ENCODE assay signal across 8 cellular contexts in the genomic region with DNA sequence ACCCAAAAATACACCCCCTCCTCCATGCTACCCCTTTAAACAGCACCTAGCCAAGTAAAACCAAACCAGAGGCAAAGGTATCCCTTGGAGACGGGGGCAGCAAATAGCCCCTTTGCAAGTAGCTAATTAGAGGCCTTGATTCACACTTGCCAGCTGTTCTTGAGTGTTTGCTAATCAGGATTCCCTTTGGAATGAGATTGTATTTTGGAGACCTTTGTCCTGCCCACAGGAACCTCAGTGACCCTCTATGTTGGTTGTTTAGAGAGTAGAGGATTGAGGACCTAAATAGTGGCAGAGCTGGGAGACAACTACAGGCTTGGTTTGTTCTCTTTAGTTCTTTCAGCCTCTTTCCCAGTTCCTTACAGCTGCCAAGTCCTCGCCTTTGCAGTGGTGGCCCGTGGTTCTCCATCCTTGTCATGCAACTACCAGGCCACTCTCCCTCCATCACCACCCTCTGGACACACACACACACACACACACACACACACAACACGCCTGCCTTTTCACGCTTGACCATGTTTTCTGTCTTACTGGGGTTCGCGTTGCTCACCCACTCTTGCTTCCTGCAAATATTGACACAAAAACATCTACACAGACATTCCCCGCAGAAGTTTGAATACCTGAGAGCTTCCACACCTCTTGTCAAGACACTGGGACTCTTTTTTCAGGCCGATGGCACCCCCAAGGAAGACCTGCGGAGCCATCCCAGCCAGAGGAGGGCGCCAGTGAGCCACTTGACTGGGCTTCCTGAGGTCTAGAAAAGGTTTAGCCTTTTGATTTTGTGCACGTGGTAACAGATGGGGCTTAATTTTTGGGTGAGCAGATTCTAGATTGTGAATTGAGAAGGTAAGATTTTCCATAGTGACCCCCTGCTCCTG.
DNase-seq lines count a peak whose midpoint lies in the region; ATAC-seq, FAIRE-seq and TF ChIP-seq lines count a peak whose summit lies in the region.

No MANE protein-coding gene starts in this region.

- peak; percentile 67 for ATAC-seq in HG03280 (IDR thresholded peaks at IDR 0.05; ENCODE audit: unreplicated experiment)
- ATAC-seq in GM19452 (IDR thresholded peaks at IDR 0.05; ENCODE audit: unreplicated experiment), result no peak

- H2AFZ ChIP-seq in SK-N-SH (ENCODE audit: low read depth), result no peak overlapping the region

- H3K27ac ChIP-seq in SK-N-SH (ENCODE audit: low read depth in 2 of 2, low read length in 1 of 2) (no peak overlapping the region), iPS DF 6.9 (ENCODE audit: low read length) (no peak overlapping the region)

- no peak overlapping the region for H3K9ac ChIP-seq in SK-N-SH

- H3K27me3 ChIP-seq in SK-N-SH (ENCODE audit: insufficient read depth) (no peaks in the 10 kb centered on the region), iPS DF 6.9 (ENCODE audit: control insufficient read depth, insufficient read depth, low read length) (no peaks in the 10 kb centered on the region)

- H3K4me2 ChIP-seq in SK-N-SH, result no peak overlapping the region

- H3K9me3 ChIP-seq in SK-N-SH, result no peaks in the 10 kb centered on the region
- H3K9me3 ChIP-seq in iPS DF 6.9 (ENCODE audit: control insufficient read depth, insufficient read depth, low read length), result no peaks in the 10 kb centered on the region

- FAIRE-seq in GM18507 (lab: Jason Lieb, UNC), result peak; percentile 94

- no peaks in the 10 kb centered on the region for H3F3A ChIP-seq in SK-N-SH (replicated peaks; ENCODE audit: insufficient read depth)

- no peaks in the 10 kb centered on the region for H4K20me1 ChIP-seq in SK-N-SH (ENCODE audit: insufficient read depth)

- POLR2A ChIA-PET in SK-N-SH (lab: Yijun Ruan, JAX), result no interaction called here

- CTCF ChIA-PET in SK-N-SH (lab: Yijun Ruan, JAX), result interaction anchor here (0.7 to 2.8 kb wide), 12 partner anchors 11 to 253 kb away, joined by 3 to 15 read pairs (median 4); no protein-coding TSS in a partner anchor

- DNase-seq in GM18507 (ENCODE audit: extremely low spot score, insufficient read length, low read depth) (peak; percentile 64), SK-N-SH (peak; percentile 58), iPS DF 6.9 (ENCODE audit: low read depth, low spot score) (peak; percentile 74), cerebellar nuclear complex (lab: John Stamatoyannopoulos, UW) (no peak)
- DNase-seq in activated naive CD4-positive, alpha-beta T cell treated with anti-CD3 and anti-CD28 coated beads, Interleukin-2, amount 50 U/mL, for 16 hours, result peak; percentile 86
- DNase-seq in stimulated activated CD4-positive, alpha-beta T cell treated with anti-CD3 and anti-CD28 coated beads, Interleukin-4, amount 100 ng/mL, for 4 hours, result peak; percentile 81 to 82

- peak; percentile 31 for TF ChIP-seq RAD21 in SK-N-SH (IDR thresholded peaks at IDR 0.05; ENCODE audit: low read length)

- H3K9me2 ChIP-seq in SK-N-SH, result no peaks in the 10 kb centered on the region

- H3K4me3 ChIP-seq in SK-N-SH (ENCODE audit: low read depth in 2 of 2, low read length in 1 of 2) (no peak overlapping the region; a peak in 1 of 4 replicates), iPS DF 6.9 (ENCODE audit: low read length) (no peak overlapping the region)

- 75% methylated on average over 12 of the region's 12 CpGs for WGBS in SK-N-SH (ENCODE audit: low lambda C conversion rate)
- no CpG with 5 or more reads among the region's 12 CpGs for WGBS in iPS DF 6.9 (ENCODE audit: insufficient coverage, insufficient read length)

- TF ChIP-seq CTCF in SK-N-SH (IDR thresholded peaks at IDR 0.05), result peak; percentile 76

- no peak for TF ChIP-seq EP300 in SK-N-SH (IDR thresholded peaks at IDR 0.05; ENCODE audit: borderline replicate concordance in 1 of 2, low read depth in 1 of 2, low read length in 1 of 2)

- H3K4me1 ChIP-seq in SK-N-SH (ENCODE audit: control insufficient read depth in 1 of 2, insufficient read depth in 2 of 2, low read depth in 1 of 2, low read length in 1 of 2) (peaks cover 0 to 5% of the 10 kb centered on the region in 2 experiments; a peak in 1 of 4 replicates), iPS DF 6.9 (ENCODE audit: control insufficient read depth, insufficient read depth, low read length) (peaks cover 3% of the 10 kb centered on the region; the same call in 1 of the 2 replicates)

- no peaks in the 10 kb centered on the region for H3K79me2 ChIP-seq in SK-N-SH (ENCODE audit: insufficient read depth)

- H3K36me3 ChIP-seq in SK-N-SH (replicated peaks in 1 of 2; ENCODE audit: control insufficient read depth in 1 of 2, insufficient read depth in 2 of 2, low read length in 1 of 2) (peaks cover 0 to 12% of the 10 kb centered on the region in 2 experiments), iPS DF 6.9 (ENCODE audit: control insufficient read depth, insufficient read depth, low read length) (no peaks in the 10 kb centered on the region)

TF ChIP-seq in SK-N-SH, 30 proteins besides CTCF, POLR2A, EP300 and RAD21:
- no peak for TF ChIP-seq CHD2 (IDR thresholded peaks at IDR 0.05; ENCODE audit: low read length, partially characterized antibody)
- TF ChIP-seq PBX3 (IDR thresholded peaks at IDR 0.05), result no peak
- no peak for TF ChIP-seq FOXM1 (IDR thresholded peaks at IDR 0.05; ENCODE audit: low read depth)
- TF ChIP-seq, protein P1, sequence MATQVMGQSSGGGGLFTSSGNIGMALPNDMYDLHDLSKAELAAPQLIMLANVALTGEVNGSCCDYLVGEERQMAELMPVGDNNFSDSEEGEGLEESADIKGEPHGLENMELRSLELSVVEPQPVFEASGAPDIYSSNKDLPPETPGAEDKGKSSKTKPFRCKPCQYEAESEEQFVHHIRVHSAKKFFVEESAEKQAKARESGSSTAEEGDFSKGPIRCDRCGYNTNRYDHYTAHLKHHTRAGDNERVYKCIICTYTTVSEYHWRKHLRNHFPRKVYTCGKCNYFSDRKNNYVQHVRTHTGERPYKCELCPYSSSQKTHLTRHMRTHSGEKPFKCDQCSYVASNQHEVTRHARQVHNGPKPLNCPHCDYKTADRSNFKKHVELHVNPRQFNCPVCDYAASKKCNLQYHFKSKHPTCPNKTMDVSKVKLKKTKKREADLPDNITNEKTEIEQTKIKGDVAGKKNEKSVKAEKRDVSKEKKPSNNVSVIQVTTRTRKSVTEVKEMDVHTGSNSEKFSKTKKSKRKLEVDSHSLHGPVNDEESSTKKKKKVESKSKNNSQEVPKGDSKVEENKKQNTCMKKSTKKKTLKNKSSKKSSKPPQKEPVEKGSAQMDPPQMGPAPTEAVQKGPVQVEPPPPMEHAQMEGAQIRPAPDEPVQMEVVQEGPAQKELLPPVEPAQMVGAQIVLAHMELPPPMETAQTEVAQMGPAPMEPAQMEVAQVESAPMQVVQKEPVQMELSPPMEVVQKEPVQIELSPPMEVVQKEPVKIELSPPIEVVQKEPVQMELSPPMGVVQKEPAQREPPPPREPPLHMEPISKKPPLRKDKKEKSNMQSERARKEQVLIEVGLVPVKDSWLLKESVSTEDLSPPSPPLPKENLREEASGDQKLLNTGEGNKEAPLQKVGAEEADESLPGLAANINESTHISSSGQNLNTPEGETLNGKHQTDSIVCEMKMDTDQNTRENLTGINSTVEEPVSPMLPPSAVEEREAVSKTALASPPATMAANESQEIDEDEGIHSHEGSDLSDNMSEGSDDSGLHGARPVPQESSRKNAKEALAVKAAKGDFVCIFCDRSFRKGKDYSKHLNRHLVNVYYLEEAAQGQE (IDR thresholded peaks at IDR 0.05; ENCODE audit: low read depth, low read length), result no peak
- no peak for TF ChIP-seq SMC3 (IDR thresholded peaks at IDR 0.05; ENCODE audit: low read depth, low read length)
- TF ChIP-seq SIN3A (IDR thresholded peaks at IDR 0.05; ENCODE audit: borderline replicate concordance, low read depth, low read length), result no peak
- no peak for TF ChIP-seq RCOR1 (IDR thresholded peaks at IDR 0.05; ENCODE audit: low read length)
- TF ChIP-seq GATA2 (CRISPR knock-in tag; IDR thresholded peaks at IDR 0.05), result no peak
- TF ChIP-seq JUND (IDR thresholded peaks at IDR 0.05), result no peak
- TF ChIP-seq EZH2phosphoT487 (IDR thresholded peaks at IDR 0.05; ENCODE audit: borderline replicate concordance, low read depth), result no peak
- no peak for TF ChIP-seq RFX5 (IDR thresholded peaks at IDR 0.05; ENCODE audit: low read length)
- TF ChIP-seq YY1 (IDR thresholded peaks at IDR 0.05; ENCODE audit: low read depth), result no peak

Comparison
In these comparisons a context has a peak if more than half of its experiments do, and no peak if none do; other contexts are left out.
1. DNase-seq: peak in GM18507 (single experiment), SK-N-SH (single experiment), activated naive CD4-positive, alpha-beta T cell treated with anti-CD3 and anti-CD28 coated beads, Interleukin-2, amount 50 U/mL, for 16 hours (single experiment), iPS DF 6.9 (single experiment) and stimulated activated CD4-positive, alpha-beta T cell treated with anti-CD3 and anti-CD28 coated beads, Interleukin-4, amount 100 ng/mL, for 4 hours (2 of 2); none in cerebellar nuclear complex (0 of 2).